Comparison of ENCODE assay signal across 16 cellular contexts in genomic region chr1:79373481-79374132, GRCh38.
DNase-seq lines count a peak whose midpoint lies in the region; FAIRE-seq and TF ChIP-seq lines count a peak whose summit lies in the region.
"Had no signal": no experiment of that assay in that cellular context is flagged by ENCODE, and none has a peak within 500 bp of the region (broad histone marks: within the 10 kb centered on the region; RNA-seq: fewer than 3 reads in every experiment).

No MANE protein-coding gene starts in this region.

- POLR2A ChIA-PET in CD4-positive, alpha-beta memory T cell (lab: Charles Lee; ENCODE audit: partially characterized antibody): no interaction called here

- no peak overlapping the region for H3K4me3 Mint-ChIP-seq in progenitor cell of endocrine pancreas (ENCODE audit: low read depth)
- H3K4me3 Mint-ChIP-seq in CD4-positive, alpha-beta memory T cell: no peak overlapping the region
- H3K4me3 Mint-ChIP-seq: nephron progenitor cell had no signal

- peaks cover 4% of the 10 kb centered on the region for H3K4me1 Mint-ChIP-seq in progenitor cell of endocrine pancreas (ENCODE audit: low read depth)
- H3K4me1 Mint-ChIP-seq in CD4-positive, alpha-beta memory T cell: no peaks in the 10 kb centered on the region
- H3K4me1 Mint-ChIP-seq: nephron progenitor cell had no signal

- H3K4me3 ChIP-seq in retinal pigment epithelial cell (ENCODE audit: low read length) (no peak overlapping the region), small intestine (ENCODE audit: low read depth in 1 of 2, low read length in 2 of 2) (no peak overlapping the region)
- no peak overlapping the region for H3K4me3 ChIP-seq in CD4-positive, alpha-beta memory T cell (ENCODE audit: low read length in 2 of 2)
- H3K4me3 ChIP-seq: coronary artery, tibial nerve had no signal

- CTCF ChIA-PET in CD4-positive, alpha-beta memory T cell (lab: Charles Lee; ENCODE audit: partially characterized antibody): no interaction called here

- intact Hi-C loops in CD4-positive, alpha-beta memory T cell (cut with micrococcal nuclease): no loop called here

- no peak for FAIRE-seq in small intestine (lab: Jason Lieb, UNC)

- H3K36me3 ChIP-seq in CD4-positive, alpha-beta memory T cell (ENCODE audit: insufficient read depth, low read length): no peaks in the 10 kb centered on the region
- no peaks in the 10 kb centered on the region for H3K36me3 ChIP-seq in small intestine (ENCODE audit: control insufficient read depth in 2 of 2, insufficient read depth in 2 of 2, low read length in 2 of 2)
- H3K36me3 ChIP-seq: tibial nerve had no signal

- no peaks in the 10 kb centered on the region for H3K9me3 ChIP-seq in CD4-positive, alpha-beta memory T cell (ENCODE audit: control insufficient read depth in 1 of 2, low read length in 2 of 2)
- H3K9me3 ChIP-seq in small intestine (ENCODE audit: control insufficient read depth, low read depth): no peaks in the 10 kb centered on the region
- H3K9me3 ChIP-seq: tibial nerve had no signal

- H3K36me3 Mint-ChIP-seq in progenitor cell of endocrine pancreas (ENCODE audit: insufficient read depth): no peaks in the 10 kb centered on the region
- no peaks in the 10 kb centered on the region for H3K36me3 Mint-ChIP-seq in CD4-positive, alpha-beta memory T cell
- H3K36me3 Mint-ChIP-seq: activated naive CD4-positive, alpha-beta T cell treated with anti-CD3 and anti-CD28 coated beads, Interleukin-2, amount 50 U/mL, for 72 hours had no signal

- 28 to 41% (median 29%) methylated on average over 2 of the region's 2 CpGs for WGBS in small intestine, 3 donors

- TF ChIP-seq CTCF in retinal pigment epithelial cell (conservative IDR thresholded peaks at IDR 0.05; ENCODE audit: low read depth, low read length) (no peak), progenitor cell of endocrine pancreas (IDR thresholded peaks at IDR 0.05; ENCODE audit: unreplicated experiment) (no peak)

- no peak overlapping the region for H3K27ac ChIP-seq in CD4-positive, alpha-beta memory T cell (ENCODE audit: low read depth, low read length)
- H3K27ac ChIP-seq in small intestine (ENCODE audit: low read depth in 1 of 2, low read length in 1 of 2): no peak overlapping the region
- H3K27ac ChIP-seq: coronary artery, tibial nerve had no signal

- H3K9me3 Mint-ChIP-seq in progenitor cell of endocrine pancreas (ENCODE audit: low read depth): no peaks in the 10 kb centered on the region
- peaks cover 0 to 7% (median 2%) of the 10 kb centered on the region in 8 donors for H3K9me3 Mint-ChIP-seq in CD4-positive, alpha-beta memory T cell
- H3K9me3 Mint-ChIP-seq: nephron progenitor cell had no signal

- no peaks in the 10 kb centered on the region for H3K27me3 ChIP-seq in CD4-positive, alpha-beta memory T cell (ENCODE audit: insufficient read depth, low read length)
- no peaks in the 10 kb centered on the region for H3K27me3 ChIP-seq in small intestine (ENCODE audit: control insufficient read depth in 2 of 2, insufficient read depth in 2 of 2, low read length in 2 of 2)
- H3K27me3 ChIP-seq: tibial nerve had no signal

- H3K4me1 ChIP-seq in CD4-positive, alpha-beta memory T cell (ENCODE audit: insufficient read depth, low read length): no peaks in the 10 kb centered on the region
- no peaks in the 10 kb centered on the region for H3K4me1 ChIP-seq in small intestine (ENCODE audit: control insufficient read depth in 2 of 2, insufficient read depth in 1 of 2, low read depth in 1 of 2, low read length in 1 of 2)

- H3K27ac Mint-ChIP-seq in progenitor cell of endocrine pancreas: no peak overlapping the region
- H3K27ac Mint-ChIP-seq in CD4-positive, alpha-beta memory T cell: no peak overlapping the region
- H3K27ac Mint-ChIP-seq: activated naive CD4-positive, alpha-beta T cell treated with anti-CD3 and anti-CD28 coated beads, Interleukin-2, amount 50 U/mL, for 72 hours; nephron progenitor cell had no signal

- DNase-seq in DMS53 (lab: John Stamatoyannopoulos, UW): peak; percentile 35
- DNase-seq in DMS53 treated with DMSO at 0.1 percent for 48 hours (lab: John Stamatoyannopoulos, UW; ENCODE audit: unreplicated experiment): no peak
- peak; percentile 76 for DNase-seq in NCI-H748 (lab: John Stamatoyannopoulos, UW; ENCODE audit: unreplicated experiment)
- peak; percentile 47 for DNase-seq in fibroblast of gingiva (ENCODE audit: low read depth)
- DNase-seq in retinal pigment epithelial cell (ENCODE audit: low read depth): peak; percentile 38
- no peak for DNase-seq in progenitor cell of endocrine pancreas (ENCODE audit: low spot score, unreplicated experiment)
- no peak for DNase-seq in CD4-positive, alpha-beta memory T cell
- no peak for DNase-seq in small intestine
- DNase-seq: 8988T; left colon; NCI-H226; nephron progenitor cell; stimulated activated CD4-positive, alpha-beta T cell treated with anti-CD3 and anti-CD28 coated beads, Interleukin-12 subunit alpha, Interleukin-12 subunit beta, amount 100 ng/mL, for 4 hours had no signal

- H3K27me3 Mint-ChIP-seq in progenitor cell of endocrine pancreas: no peaks in the 10 kb centered on the region
- H3K27me3 Mint-ChIP-seq in CD4-positive, alpha-beta memory T cell: no peaks in the 10 kb centered on the region

Comparison
In these comparisons a context has a peak if more than half of its experiments do, and no peak if none do; other contexts are left out.
1. DNase-seq: peak in DMS53 (single experiment), NCI-H748 (single experiment), fibroblast of gingiva (single experiment) and retinal pigment epithelial cell (single experiment); none in DMS53 treated with DMSO at 0.1 percent for 48 hours (single experiment), progenitor cell of endocrine pancreas (single experiment), CD4-positive, alpha-beta memory T cell (0 of 5) and small intestine (single experiment).